In genomic region chr19:45523642-45524256, GRCh38 we compare ENCODE assay signal across 8 cellular contexts. TPM values are rescaled to one million over a fixed set of nuclear protein-coding genes. Genes with fewer than 3 reads are reported as not detected.
DNase-seq lines count a peak whose midpoint lies in the region; ATAC-seq and TF ChIP-seq lines count a peak whose summit lies in the region.

No MANE protein-coding gene starts in this region.

- CTCF ChIA-PET in activated CD8-positive, alpha-beta T cell treated with anti-CD3 and anti-CD28 coated beads for 36 hours (lab: Charles Lee): interaction anchor here (1.1 to 1.4 kb wide), 2 partner anchors 14 to 18 kb away, joined by 4 to 5 read pairs; no protein-coding TSS in a partner anchor

- peak in 12 of 14 donors; percentile 38 to 82 (median 62) for DNase-seq in C1 segment of cervical spinal cord (lab: John Stamatoyannopoulos, UW)
- DNase-seq in HUDEP-2 (lab: John Stamatoyannopoulos, UW; ENCODE audit: unreplicated experiment in 76 of 76): peak in 71 of 76 experiments; percentile 35 to 92 (median 78)
- peak; percentile 90 to 91 for DNase-seq in NOMO-1 (lab: John Stamatoyannopoulos, UW; ENCODE audit: unreplicated experiment in 2 of 2)
- peak; percentile 82 for DNase-seq in activated CD8-positive, alpha-beta T cell treated with anti-CD3 and anti-CD28 coated beads for 36 hours
- peak; percentile 62 for DNase-seq in effector CD4-positive, alpha-beta T cell
- DNase-seq in lung microvascular endothelial cell (ENCODE audit: low read depth in 2 of 2): peak; percentile 85 to 93
- DNase-seq in stimulated activated CD8-positive, alpha-beta memory T cell treated with anti-CD3 and anti-CD28 coated beads, Interleukin-15, amount 100 ng/mL, for 1 hour (ENCODE audit: low read depth): peak; percentile 37

- intact Hi-C loops in activated CD8-positive, alpha-beta T cell treated with anti-CD3 and anti-CD28 coated beads for 36 hours (cut with micrococcal nuclease): loop anchor here (10.0 kb wide), 1 partner anchor 51 kb away; no protein-coding TSS in a partner anchor

- POLR2A ChIA-PET in activated CD8-positive, alpha-beta T cell treated with anti-CD3 and anti-CD28 coated beads for 36 hours (lab: Charles Lee): interaction anchor here (1.2 kb wide), 2 partner anchors 9 to 118 kb away, joined by 4 read pairs; no protein-coding TSS in a partner anchor

- no peak overlapping the region for H3K4me3 Mint-ChIP-seq in activated CD8-positive, alpha-beta T cell treated with anti-CD3 and anti-CD28 coated beads for 36 hours

- H3K27ac Mint-ChIP-seq in activated CD8-positive, alpha-beta T cell treated with anti-CD3 and anti-CD28 coated beads for 36 hours: peak overlapping the region; percentile 58

- peaks cover 14% of the 10 kb centered on the region for H3K4me1 Mint-ChIP-seq in activated CD8-positive, alpha-beta T cell treated with anti-CD3 and anti-CD28 coated beads for 36 hours (ENCODE audit: low read depth)

- peak; percentile 87 for ATAC-seq in GM19395 (IDR thresholded peaks at IDR 0.05; ENCODE audit: unreplicated experiment)
- ATAC-seq in activated CD8-positive, alpha-beta T cell treated with anti-CD3 and anti-CD28 coated beads for 36 hours: peak; percentile 98

- H3K36me3 Mint-ChIP-seq in activated CD8-positive, alpha-beta T cell treated with anti-CD3 and anti-CD28 coated beads for 36 hours (ENCODE audit: low read depth): peaks cover 41% of the 10 kb centered on the region

- H3K27me3 Mint-ChIP-seq in activated CD8-positive, alpha-beta T cell treated with anti-CD3 and anti-CD28 coated beads for 36 hours: no peaks in the 10 kb centered on the region

- TF ChIP-seq CTCF in activated CD8-positive, alpha-beta T cell treated with anti-CD3 and anti-CD28 coated beads for 36 hours (IDR thresholded peaks at IDR 0.05): peak; percentile 79

- H3K9me3 Mint-ChIP-seq in activated CD8-positive, alpha-beta T cell treated with anti-CD3 and anti-CD28 coated beads for 36 hours: no peaks in the 10 kb centered on the region

RNA-seq across cellular contexts. Expression of gene VASP, which starts 16.5 kb away (rescaled TPM):
- total RNA-seq in activated CD8-positive, alpha-beta T cell treated with anti-CD3 and anti-CD28 coated beads for 36 hours: 100 to 1,000 TPM; 152 to 153 TPM
- total RNA-seq in lung microvascular endothelial cell: 32.9 and 49.0 TPM in 2 replicates

RNA-seq across cellular contexts. Expression of gene PPM1N, which starts 25.5 kb away (rescaled TPM):
- 1 to 10 TPM; 3.7 to 4.2 TPM for total RNA-seq in activated CD8-positive, alpha-beta T cell treated with anti-CD3 and anti-CD28 coated beads for 36 hours
- total RNA-seq in lung microvascular endothelial cell: 1.3 TPM in 1 of 2 replicates, not detected in the other

RNA-seq across cellular contexts. Expression of gene RTN2, which starts 26.9 kb away (rescaled TPM):
- total RNA-seq in activated CD8-positive, alpha-beta T cell treated with anti-CD3 and anti-CD28 coated beads for 36 hours: 1 to 10 TPM; 2.6 to 3.0 TPM
- 5.0 and 5.6 TPM in 2 replicates for total RNA-seq in lung microvascular endothelial cell

RNA-seq across cellular contexts. Expression of gene FOSB, which starts 56.0 kb away (rescaled TPM):
- 10 to 100 TPM; 70.0 to 71.2 TPM for total RNA-seq in activated CD8-positive, alpha-beta T cell treated with anti-CD3 and anti-CD28 coated beads for 36 hours
- 0.65 and 23.4 TPM in 2 replicates for total RNA-seq in lung microvascular endothelial cell

Comparison
In these comparisons a context has a peak if more than half of its experiments do, and no peak if none do; other contexts are left out.
1. Peak in every context shown above with its lines: DNase-seq and ATAC-seq.
2. DNase-seq: peak in every context shown above with its lines; median percentile 90 in NOMO-1; 89 in lung microvascular endothelial cell; 82 in activated CD8-positive, alpha-beta T cell treated with anti-CD3 and anti-CD28 coated beads for 36 hours; 78 in HUDEP-2; 62 in C1 segment of cervical spinal cord; 62 in effector CD4-positive, alpha-beta T cell; 37 in stimulated activated CD8-positive, alpha-beta memory T cell treated with anti-CD3 and anti-CD28 coated beads, Interleukin-15, amount 100 ng/mL, for 1 hour.